8 cellular contexts compared by ENCODE assay signal in the genomic region with DNA sequence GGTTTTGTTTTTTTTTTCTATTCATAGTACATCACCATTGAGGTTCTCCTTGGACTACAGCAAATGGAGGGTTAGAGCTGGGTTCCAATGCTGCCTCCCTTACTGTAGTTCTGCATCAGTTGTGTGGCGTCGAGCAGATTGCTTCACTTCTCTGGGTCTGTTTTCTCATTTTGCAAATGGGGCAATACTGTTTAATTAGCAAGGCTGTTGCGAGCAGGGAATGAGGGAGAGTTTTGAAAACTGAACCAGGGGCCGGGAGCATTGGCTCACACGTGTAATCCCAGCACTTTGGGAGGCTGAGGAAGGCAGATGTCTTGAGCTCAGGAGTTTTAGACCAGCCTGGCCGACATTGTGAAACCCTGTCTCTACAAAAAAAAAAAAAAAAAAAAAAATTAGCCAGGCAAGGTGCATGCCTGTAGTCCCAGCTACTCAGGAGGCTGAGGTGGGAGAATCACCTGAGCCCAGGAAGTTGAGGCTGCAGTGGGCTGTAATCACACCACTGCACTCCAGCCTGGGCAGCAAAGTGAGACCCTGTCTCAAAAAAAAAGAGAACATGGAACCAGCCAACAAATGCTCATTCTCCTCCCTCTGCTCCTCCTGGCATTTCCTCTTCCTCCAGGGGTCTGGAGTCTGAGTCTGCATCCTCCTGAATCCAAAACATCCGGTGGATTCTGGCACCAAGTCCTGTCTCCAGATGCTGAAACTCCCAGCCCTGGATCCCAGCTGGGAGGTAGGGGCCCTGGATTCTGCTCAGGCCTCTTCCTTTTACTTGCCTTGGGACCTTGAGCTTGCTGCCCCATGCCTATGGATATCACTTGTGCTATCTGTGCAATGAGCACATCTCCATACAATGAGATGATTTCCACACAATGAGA. TPM values are rescaled to one million over a fixed set of nuclear protein-coding genes. Genes with fewer than 3 reads are reported as not detected.
DNase-seq lines count a peak whose midpoint lies in the region; ATAC-seq and TF ChIP-seq lines count a peak whose summit lies in the region.
"Had no signal": no experiment of that assay in that cellular context is flagged by ENCODE, and none has a peak within 500 bp of the region (broad histone marks: within the 10 kb centered on the region; RNA-seq: fewer than 3 reads in every experiment).

No MANE protein-coding gene starts in this region.

- H3K4me3 ChIP-seq in HEK293 (ENCODE audit: low read depth, low read length) (no peak overlapping the region), spleen (no peak overlapping the region)

- CTCF ChIA-PET in HEK293 (lab: Yijun Ruan, JAX), result interaction anchor here (0.6 kb wide), 1 partner anchor 100 kb away, joined by 3 read pairs; no protein-coding TSS in a partner anchor

- DNase-seq in SKM-1 treated with dmso at 0.1 percent for 144 hours (lab: John Stamatoyannopoulos, UW; ENCODE audit: unreplicated experiment) (peak; percentile 41), foreskin melanocyte (peak; percentile 37), spleen (no peak), GDM1 (lab: John Stamatoyannopoulos, UW) (no peak), activated gamma-delta T cell (lab: John Stamatoyannopoulos, UW) (no peak)
- DNase-seq: occipital lobe had no signal

- H3K27ac ChIP-seq in HEK293 (ENCODE audit: extremely low read depth, low read depth, low read length), result no peak overlapping the region
- H3K27ac ChIP-seq in spleen, result peak overlapping the region in 7 of 8 donors; percentile 4 to 66 (median 27)

- TF ChIP-seq CTCF in HEK293 (tag by site-specific recombination; IDR thresholded peaks at IDR 0.05), result no peak
- no peak for TF ChIP-seq CTCF in spleen (IDR thresholded peaks at IDR 0.05 in 8 of 11, conservative IDR thresholded peaks at IDR 0.05 in 3 of 11)

- intact Hi-C loops in spleen (cut with DNase I; ENCODE audit: low total_unique reads), result no loop called here

- WGBS in spleen, 5 donors, result 44 to 71% (median 53%) methylated on average over 7 of the region's 7 CpGs

- no peaks in the 10 kb centered on the region for H3K27me3 ChIP-seq in spleen (replicated peaks in 1 of 7)

- ATAC-seq in HG03045 (IDR thresholded peaks at IDR 0.05; ENCODE audit: unreplicated experiment), result no peak

- TF ChIP-seq POLR2A in spleen (IDR thresholded peaks at IDR 0.05), result no peak

- H3K4me1 ChIP-seq in HEK293 (ENCODE audit: control insufficient read depth, insufficient read depth, low read length), result peaks cover 6% of the 10 kb centered on the region
- peaks cover 5 to 58% (median 46%) of the 10 kb centered on the region in 6 donors for H3K4me1 ChIP-seq in spleen

- POLR2A ChIA-PET in HEK293 (lab: Yijun Ruan, JAX), result interaction anchor here (1.0 to 2.9 kb wide), 2 partner anchors 10 to 22 kb away, joined by 3 to 23 read pairs; no protein-coding TSS in a partner anchor

- H3K36me3 ChIP-seq in HEK293 (ENCODE audit: control insufficient read depth in 2 of 2, insufficient read depth in 1 of 2, low read length in 2 of 2) (no peaks in the 10 kb centered on the region), spleen (no peaks in the 10 kb centered on the region)

- H3K9me3 ChIP-seq in HEK293 (ENCODE audit: control insufficient read depth, insufficient read depth, low read depth, low read length) (no peaks in the 10 kb centered on the region), spleen (no peaks in the 10 kb centered on the region)

TF ChIP-seq in HEK293, 187 proteins besides CTCF, POLR2A, EP300 and RAD21 (continues in another document):
- TF ChIP-seq, protein P1, sequence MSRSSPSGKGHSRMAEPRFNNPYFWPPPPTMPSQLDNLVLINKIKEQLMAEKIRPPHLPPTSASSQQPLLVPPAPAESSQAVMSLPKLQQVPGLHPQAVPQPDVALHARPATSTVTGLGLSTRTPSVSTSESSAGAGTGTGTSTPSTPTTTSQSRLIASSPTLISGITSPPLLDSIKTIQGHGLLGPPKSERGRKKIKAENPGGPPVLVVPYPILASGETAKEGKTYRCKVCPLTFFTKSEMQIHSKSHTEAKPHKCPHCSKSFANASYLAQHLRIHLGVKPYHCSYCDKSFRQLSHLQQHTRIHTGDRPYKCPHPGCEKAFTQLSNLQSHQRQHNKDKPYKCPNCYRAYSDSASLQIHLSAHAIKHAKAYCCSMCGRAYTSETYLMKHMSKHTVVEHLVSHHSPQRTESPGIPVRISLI (tag by site-specific recombination; IDR thresholded peaks at IDR 0.05), result peak; percentile 52; the same call in 1 of the 2 replicates
- TF ChIP-seq, protein P2, sequence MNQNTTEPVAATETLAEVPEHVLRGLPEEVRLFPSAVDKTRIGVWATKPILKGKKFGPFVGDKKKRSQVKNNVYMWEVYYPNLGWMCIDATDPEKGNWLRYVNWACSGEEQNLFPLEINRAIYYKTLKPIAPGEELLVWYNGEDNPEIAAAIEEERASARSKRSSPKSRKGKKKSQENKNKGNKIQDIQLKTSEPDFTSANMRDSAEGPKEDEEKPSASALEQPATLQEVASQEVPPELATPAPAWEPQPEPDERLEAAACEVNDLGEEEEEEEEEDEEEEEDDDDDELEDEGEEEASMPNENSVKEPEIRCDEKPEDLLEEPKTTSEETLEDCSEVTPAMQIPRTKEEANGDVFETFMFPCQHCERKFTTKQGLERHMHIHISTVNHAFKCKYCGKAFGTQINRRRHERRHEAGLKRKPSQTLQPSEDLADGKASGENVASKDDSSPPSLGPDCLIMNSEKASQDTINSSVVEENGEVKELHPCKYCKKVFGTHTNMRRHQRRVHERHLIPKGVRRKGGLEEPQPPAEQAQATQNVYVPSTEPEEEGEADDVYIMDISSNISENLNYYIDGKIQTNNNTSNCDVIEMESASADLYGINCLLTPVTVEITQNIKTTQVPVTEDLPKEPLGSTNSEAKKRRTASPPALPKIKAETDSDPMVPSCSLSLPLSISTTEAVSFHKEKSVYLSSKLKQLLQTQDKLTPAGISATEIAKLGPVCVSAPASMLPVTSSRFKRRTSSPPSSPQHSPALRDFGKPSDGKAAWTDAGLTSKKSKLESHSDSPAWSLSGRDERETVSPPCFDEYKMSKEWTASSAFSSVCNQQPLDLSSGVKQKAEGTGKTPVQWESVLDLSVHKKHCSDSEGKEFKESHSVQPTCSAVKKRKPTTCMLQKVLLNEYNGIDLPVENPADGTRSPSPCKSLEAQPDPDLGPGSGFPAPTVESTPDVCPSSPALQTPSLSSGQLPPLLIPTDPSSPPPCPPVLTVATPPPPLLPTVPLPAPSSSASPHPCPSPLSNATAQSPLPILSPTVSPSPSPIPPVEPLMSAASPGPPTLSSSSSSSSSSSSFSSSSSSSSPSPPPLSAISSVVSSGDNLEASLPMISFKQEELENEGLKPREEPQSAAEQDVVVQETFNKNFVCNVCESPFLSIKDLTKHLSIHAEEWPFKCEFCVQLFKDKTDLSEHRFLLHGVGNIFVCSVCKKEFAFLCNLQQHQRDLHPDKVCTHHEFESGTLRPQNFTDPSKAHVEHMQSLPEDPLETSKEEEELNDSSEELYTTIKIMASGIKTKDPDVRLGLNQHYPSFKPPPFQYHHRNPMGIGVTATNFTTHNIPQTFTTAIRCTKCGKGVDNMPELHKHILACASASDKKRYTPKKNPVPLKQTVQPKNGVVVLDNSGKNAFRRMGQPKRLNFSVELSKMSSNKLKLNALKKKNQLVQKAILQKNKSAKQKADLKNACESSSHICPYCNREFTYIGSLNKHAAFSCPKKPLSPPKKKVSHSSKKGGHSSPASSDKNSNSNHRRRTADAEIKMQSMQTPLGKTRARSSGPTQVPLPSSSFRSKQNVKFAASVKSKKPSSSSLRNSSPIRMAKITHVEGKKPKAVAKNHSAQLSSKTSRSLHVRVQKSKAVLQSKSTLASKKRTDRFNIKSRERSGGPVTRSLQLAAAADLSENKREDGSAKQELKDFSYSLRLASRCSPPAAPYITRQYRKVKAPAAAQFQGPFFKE (tag by site-specific recombination; IDR thresholded peaks at IDR 0.05; ENCODE audit: borderline replicate concordance), result no peak
- TF ChIP-seq ZNF548 (tag by site-specific recombination; IDR thresholded peaks at IDR 0.05) (no peak), ZNF600 (tag by site-specific recombination; IDR thresholded peaks at IDR 0.05) (peak; percentile 73), ZBTB17 (tag by site-specific recombination; IDR thresholded peaks at IDR 0.05) (0 out of 2 replicates have a peak, but pooled peaks have one; percentile 5), ZBTB20 (tag by site-specific recombination; IDR thresholded peaks at IDR 0.05) (peak; percentile 55; the same call in 1 of the 2 replicates), ZNF785 (tag by site-specific recombination; IDR thresholded peaks at IDR 0.05) (no peak), ZNF558 (tag by site-specific recombination; IDR thresholded peaks at IDR 0.05) (no peak), ZFP69B (tag by site-specific recombination; IDR thresholded peaks at IDR 0.05) (no peak), ZNF510 (tag by site-specific recombination; IDR thresholded peaks at IDR 0.05; ENCODE audit: insufficient replicate concordance) (no peak), ZNF585B (tag by site-specific recombination; IDR thresholded peaks at IDR 0.05) (no peak)
- TF ChIP-seq, protein P3, sequence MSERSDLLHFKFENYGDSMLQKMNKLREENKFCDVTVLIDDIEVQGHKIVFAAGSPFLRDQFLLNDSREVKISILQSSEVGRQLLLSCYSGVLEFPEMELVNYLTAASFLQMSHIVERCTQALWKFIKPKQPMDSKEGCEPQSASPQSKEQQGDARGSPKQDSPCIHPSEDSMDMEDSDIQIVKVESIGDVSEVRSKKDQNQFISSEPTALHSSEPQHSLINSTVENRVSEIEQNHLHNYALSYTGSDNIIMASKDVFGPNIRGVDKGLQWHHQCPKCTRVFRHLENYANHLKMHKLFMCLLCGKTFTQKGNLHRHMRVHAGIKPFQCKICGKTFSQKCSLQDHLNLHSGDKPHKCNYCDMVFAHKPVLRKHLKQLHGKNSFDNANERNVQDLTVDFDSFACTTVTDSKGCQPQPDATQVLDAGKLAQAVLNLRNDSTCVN (tag by site-specific recombination; optimal IDR thresholded peaks at IDR 0.05), result no peak
- TF ChIP-seq, protein P4, sequence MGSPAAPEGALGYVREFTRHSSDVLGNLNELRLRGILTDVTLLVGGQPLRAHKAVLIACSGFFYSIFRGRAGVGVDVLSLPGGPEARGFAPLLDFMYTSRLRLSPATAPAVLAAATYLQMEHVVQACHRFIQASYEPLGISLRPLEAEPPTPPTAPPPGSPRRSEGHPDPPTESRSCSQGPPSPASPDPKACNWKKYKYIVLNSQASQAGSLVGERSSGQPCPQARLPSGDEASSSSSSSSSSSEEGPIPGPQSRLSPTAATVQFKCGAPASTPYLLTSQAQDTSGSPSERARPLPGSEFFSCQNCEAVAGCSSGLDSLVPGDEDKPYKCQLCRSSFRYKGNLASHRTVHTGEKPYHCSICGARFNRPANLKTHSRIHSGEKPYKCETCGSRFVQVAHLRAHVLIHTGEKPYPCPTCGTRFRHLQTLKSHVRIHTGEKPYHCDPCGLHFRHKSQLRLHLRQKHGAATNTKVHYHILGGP (tag by site-specific recombination; IDR thresholded peaks at IDR 0.05), result no peak

RNA-seq across cellular contexts. Expression of a gene that starts 3.7 kb away (rescaled TPM):
- 10 to 100 TPM; 40.0 to 53.4 (median 46.4) TPM for total RNA-seq in spleen
- 10 to 100 TPM; 11.6 to 19.7 (median 14.5) TPM for polyA plus RNA-seq in spleen

RNA-seq across cellular contexts. Expression of a gene that starts 4.6 kb away (rescaled TPM):
- total RNA-seq in spleen, result 10 to 100 TPM; 39.0 to 93.0 (median 45.8) TPM
- polyA plus RNA-seq in spleen, result 10 to 100 TPM; 20.7 to 36.2 (median 26.5) TPM

RNA-seq across cellular contexts. Expression of a gene that starts 49.4 kb away (rescaled TPM):
- total RNA-seq in spleen, result 10 to 100 TPM; 47.3 to 69.6 (median 62.9) TPM
- 10 to 100 TPM; 14.8 to 28.1 (median 16.2) TPM for polyA plus RNA-seq in spleen

Comparison
In these comparisons a context has a peak if more than half of its experiments do, and no peak if none do; other contexts are left out.
1. DNase-seq: peak in SKM-1 treated with dmso at 0.1 percent for 144 hours (single experiment) and foreskin melanocyte (single experiment); none in spleen (single experiment), GDM1 (single experiment) and activated gamma-delta T cell (single experiment).